ENCODE assay signal across 25 cellular contexts in the genomic region with DNA sequence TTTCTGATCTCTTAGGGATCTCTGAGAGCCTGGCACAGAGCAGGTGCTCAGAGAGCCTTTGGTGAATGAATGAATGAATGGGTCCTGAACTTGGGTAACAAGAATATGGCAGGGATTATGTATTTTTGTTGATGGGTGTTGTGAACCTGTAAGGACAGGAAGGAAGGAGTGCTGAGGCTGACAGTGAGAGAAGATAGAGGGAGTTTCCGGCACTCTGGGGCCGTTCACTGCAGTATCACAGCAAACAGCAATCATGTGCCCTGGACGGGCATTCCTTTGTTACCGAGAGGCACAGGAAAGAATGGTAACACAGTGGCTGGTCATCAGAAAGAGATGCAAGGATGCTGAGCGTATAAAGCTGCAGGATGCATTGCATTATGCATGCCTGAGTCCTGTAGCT.
DNase-seq lines count a peak whose midpoint lies in the region; ATAC-seq and TF ChIP-seq lines count a peak whose summit lies in the region.
"Had no signal": no experiment of that assay in that cellular context is flagged by ENCODE, and none has a peak within 500 bp of the region (broad histone marks: within the 10 kb centered on the region; RNA-seq: fewer than 3 reads in every experiment).

No MANE protein-coding gene starts in this region.

- peaks cover 14 to 36% (median 17%) of the 10 kb centered on the region in 4 donors for H3K4me1 Mint-ChIP-seq in CD4-positive, CD25-positive, alpha-beta regulatory T cell
- H3K4me1 Mint-ChIP-seq in CD4-positive, alpha-beta T cell (ENCODE audit: low read depth), result peaks cover 7% of the 10 kb centered on the region
- H3K4me1 Mint-ChIP-seq in activated T-helper 17 cell treated with anti-CD3 and anti-CD28 coated beads, Interleukin-2, amount 50 U/mL, for 72 hours, result peaks cover 20% of the 10 kb centered on the region
- H3K4me1 Mint-ChIP-seq in nephron, result peaks cover 33% of the 10 kb centered on the region
- H3K4me1 Mint-ChIP-seq: B cell had no signal

- no peak for TF ChIP-seq CTCF in CD4-positive, alpha-beta T cell (IDR thresholded peaks at IDR 0.05)
- TF ChIP-seq CTCF in nephron (IDR thresholded peaks at IDR 0.05; ENCODE audit: unreplicated experiment in 3 of 3), result no peak

- CTCF ChIA-PET in CD4-positive, alpha-beta T cell (lab: Charles Lee), result no interaction called here

- peaks cover 4% of the 10 kb centered on the region for H3K36me3 Mint-ChIP-seq in CD4-positive, CD25-positive, alpha-beta regulatory T cell
- H3K36me3 Mint-ChIP-seq in CD4-positive, alpha-beta T cell (ENCODE audit: low read depth), result no peaks in the 10 kb centered on the region
- H3K36me3 Mint-ChIP-seq in activated T-helper 17 cell treated with anti-CD3 and anti-CD28 coated beads, Interleukin-2, amount 50 U/mL, for 72 hours (ENCODE audit: low read depth), result no peaks in the 10 kb centered on the region
- no peaks in the 10 kb centered on the region for H3K36me3 Mint-ChIP-seq in nephron (ENCODE audit: low read depth)

- H3K27ac ChIP-seq in CD4-positive, CD25-positive, alpha-beta regulatory T cell (ENCODE audit: insufficient read depth, low read length, poor library complexity, severe bottlenecking), result peak overlapping the region; percentile 35
- H3K27ac ChIP-seq in CD4-positive, alpha-beta T cell (ENCODE audit: low read depth, low read length), result no peak overlapping the region
- H3K27ac ChIP-seq: dorsolateral prefrontal cortex, epithelial cell of prostate, foreskin keratinocyte, upper lobe of left lung had no signal

- H3K27ac Mint-ChIP-seq in CD4-positive, CD25-positive, alpha-beta regulatory T cell, result peak overlapping the region; percentile 0 to 73 (median 61)
- H3K27ac Mint-ChIP-seq in CD4-positive, alpha-beta T cell, result peak overlapping the region; percentile 7
- peak overlapping the region; percentile 67 for H3K27ac Mint-ChIP-seq in activated T-helper 17 cell treated with anti-CD3 and anti-CD28 coated beads, Interleukin-2, amount 50 U/mL, for 72 hours
- H3K27ac Mint-ChIP-seq in nephron, result peak overlapping the region in 2 of 3 experiments; percentile 19 to 22
- H3K27ac Mint-ChIP-seq: activated T-helper 2 cell treated with anti-CD3 and anti-CD28 coated beads, Interferon-gamma antibody, Interleukin-2, Interleukin-4, amounts not matched to agents 10 μg/mL and 5 μg/mL and 100 μg/mL, durations not matched to agents 14 hours and 24 hours and 36 hours; B cell had no signal

- H3K4me1 ChIP-seq in CD4-positive, CD25-positive, alpha-beta regulatory T cell (ENCODE audit: control insufficient read depth, insufficient read depth, low read length, poor library complexity, severe bottlenecking), result peaks cover 9% of the 10 kb centered on the region
- H3K4me1 ChIP-seq: foreskin keratinocyte, HAP-1, upper lobe of left lung had no signal

- peaks cover 0 to 1% of the 10 kb centered on the region in 2 experiments for H3K9me3 ChIP-seq in CD4-positive, CD25-positive, alpha-beta regulatory T cell (ENCODE audit: control insufficient read depth in 2 of 2, low read length in 2 of 2)
- H3K9me3 ChIP-seq in CD4-positive, alpha-beta T cell (ENCODE audit: control insufficient read depth, low read length), result peaks cover 5% of the 10 kb centered on the region
- H3K9me3 ChIP-seq: HAP-1, upper lobe of left lung had no signal

- H3K4me3 Mint-ChIP-seq in CD4-positive, CD25-positive, alpha-beta regulatory T cell, result peak overlapping the region; percentile 7 to 79 (median 54)
- H3K4me3 Mint-ChIP-seq in CD4-positive, alpha-beta T cell, result no peak overlapping the region
- H3K4me3 Mint-ChIP-seq in activated T-helper 17 cell treated with anti-CD3 and anti-CD28 coated beads, Interleukin-2, amount 50 U/mL, for 72 hours, result peak overlapping the region; percentile 37
- no peak overlapping the region for H3K4me3 Mint-ChIP-seq in nephron
- H3K4me3 Mint-ChIP-seq: B cell had no signal

- no peaks in the 10 kb centered on the region for H3K27me3 Mint-ChIP-seq in CD4-positive, CD25-positive, alpha-beta regulatory T cell
- H3K27me3 Mint-ChIP-seq in CD4-positive, alpha-beta T cell, result no peaks in the 10 kb centered on the region
- no peaks in the 10 kb centered on the region for H3K27me3 Mint-ChIP-seq in activated T-helper 17 cell treated with anti-CD3 and anti-CD28 coated beads, Interleukin-2, amount 50 U/mL, for 72 hours
- H3K27me3 Mint-ChIP-seq in nephron (ENCODE audit: low read depth), result peaks cover 4% of the 10 kb centered on the region
- H3K27me3 Mint-ChIP-seq: B cell had no signal

- peak overlapping the region; percentile 67 for H3K4me3 ChIP-seq in CD4-positive, CD25-positive, alpha-beta regulatory T cell (ENCODE audit: low read depth, low read length)
- H3K4me3 ChIP-seq: dorsolateral prefrontal cortex, HAP-1, stomach, upper lobe of left lung had no signal

- H3K36me3 ChIP-seq in CD4-positive, CD25-positive, alpha-beta regulatory T cell (ENCODE audit: control insufficient read depth, insufficient read depth, low read length), result no peaks in the 10 kb centered on the region
- H3K36me3 ChIP-seq: HAP-1, stomach, upper lobe of left lung had no signal

- no peaks in the 10 kb centered on the region for H3K27me3 ChIP-seq in CD4-positive, CD25-positive, alpha-beta regulatory T cell (ENCODE audit: control insufficient read depth, insufficient read depth, low read length)
- H3K27me3 ChIP-seq in CD4-positive, alpha-beta T cell (ENCODE audit: control insufficient read depth, insufficient read depth, low read length), result no peaks in the 10 kb centered on the region
- H3K27me3 ChIP-seq: dorsolateral prefrontal cortex, stomach, upper lobe of left lung had no signal

- intact Hi-C loops in CD4-positive, alpha-beta T cell (cut with DNase I, micrococcal nuclease), result no loop called here

- POLR2A ChIA-PET in CD4-positive, alpha-beta T cell (lab: Charles Lee), result no interaction called here

- peak in 2 of 3 donors; percentile 18 to 49 for DNase-seq in CD4-positive, CD25-positive, alpha-beta regulatory T cell
- DNase-seq in CD4-positive, alpha-beta T cell, result peak in 2 of 10 experiments; percentile 9 to 30
- no peak for DNase-seq in NK-92 treated with Interleukin-12 subunit alpha and Interleukin-12 subunit beta, amount 100 ng/mL, for 24 hours (lab: John Stamatoyannopoulos, UW)
- no peak for DNase-seq in OCI-M2 (lab: John Stamatoyannopoulos, UW; ENCODE audit: unreplicated experiment)
- DNase-seq: activated CD4-positive, alpha-beta T cell treated with anti-CD3 and anti-CD28 coated beads, Interleukin-2, amount 50 U/mL, for 1 hour; anterior cingulate cortex; Calu3; central memory CD4-positive, alpha-beta T cell; dorsolateral prefrontal cortex; foreskin keratinocyte; hippocampal formation; KG1; kidney; NCI-H748 treated with DMSO at 0.1 percent for 48 hours; PC-3; SHP77 treated with DMSO at 0.1 percent for 48 hours; stomach; upper lobe of left lung had no signal

- ATAC-seq in CD4-positive, CD25-positive, alpha-beta regulatory T cell (ENCODE audit: low read depth in 2 of 2), result peak; percentile 77 to 80
- ATAC-seq in CD4-positive, alpha-beta T cell (ENCODE audit: poor library complexity), result peak; percentile 39
- peak; percentile 51 for ATAC-seq in activated T-helper 17 cell treated with anti-CD3 and anti-CD28 coated beads, Interleukin-2, amount 50 U/mL, for 72 hours (replicated peaks)
- no peak for ATAC-seq in HG03565 (IDR thresholded peaks at IDR 0.05; ENCODE audit: unreplicated experiment)
- ATAC-seq: foreskin keratinocyte, PC-3 had no signal

- peaks cover 0 to 15% (median 4%) of the 10 kb centered on the region in 7 donors for H3K9me3 Mint-ChIP-seq in CD4-positive, CD25-positive, alpha-beta regulatory T cell
- H3K9me3 Mint-ChIP-seq in CD4-positive, alpha-beta T cell, result peaks cover 7% of the 10 kb centered on the region
- no peaks in the 10 kb centered on the region for H3K9me3 Mint-ChIP-seq in activated T-helper 17 cell treated with anti-CD3 and anti-CD28 coated beads, Interleukin-2, amount 50 U/mL, for 72 hours
- H3K9me3 Mint-ChIP-seq in nephron, result peaks cover 14% of the 10 kb centered on the region

Comparison
In these comparisons a context has a peak if more than half of its experiments do, and no peak if none do; other contexts are left out.
1. DNase-seq: peak in CD4-positive, CD25-positive, alpha-beta regulatory T cell (2 of 3); none in NK-92 treated with Interleukin-12 subunit alpha and Interleukin-12 subunit beta, amount 100 ng/mL, for 24 hours (single experiment) and OCI-M2 (single experiment).
2. H3K27ac Mint-ChIP-seq: peak in every context shown above with its lines; median percentile 67 in activated T-helper 17 cell treated with anti-CD3 and anti-CD28 coated beads, Interleukin-2, amount 50 U/mL, for 72 hours; 61 in CD4-positive, CD25-positive, alpha-beta regulatory T cell; 20 in nephron; 7 in CD4-positive, alpha-beta T cell.
3. H3K4me3 Mint-ChIP-seq: peak in CD4-positive, CD25-positive, alpha-beta regulatory T cell (4 of 4) and activated T-helper 17 cell treated with anti-CD3 and anti-CD28 coated beads, Interleukin-2, amount 50 U/mL, for 72 hours (single experiment); none in CD4-positive, alpha-beta T cell (single experiment) and nephron (0 of 3).